In the genomic region with DNA sequence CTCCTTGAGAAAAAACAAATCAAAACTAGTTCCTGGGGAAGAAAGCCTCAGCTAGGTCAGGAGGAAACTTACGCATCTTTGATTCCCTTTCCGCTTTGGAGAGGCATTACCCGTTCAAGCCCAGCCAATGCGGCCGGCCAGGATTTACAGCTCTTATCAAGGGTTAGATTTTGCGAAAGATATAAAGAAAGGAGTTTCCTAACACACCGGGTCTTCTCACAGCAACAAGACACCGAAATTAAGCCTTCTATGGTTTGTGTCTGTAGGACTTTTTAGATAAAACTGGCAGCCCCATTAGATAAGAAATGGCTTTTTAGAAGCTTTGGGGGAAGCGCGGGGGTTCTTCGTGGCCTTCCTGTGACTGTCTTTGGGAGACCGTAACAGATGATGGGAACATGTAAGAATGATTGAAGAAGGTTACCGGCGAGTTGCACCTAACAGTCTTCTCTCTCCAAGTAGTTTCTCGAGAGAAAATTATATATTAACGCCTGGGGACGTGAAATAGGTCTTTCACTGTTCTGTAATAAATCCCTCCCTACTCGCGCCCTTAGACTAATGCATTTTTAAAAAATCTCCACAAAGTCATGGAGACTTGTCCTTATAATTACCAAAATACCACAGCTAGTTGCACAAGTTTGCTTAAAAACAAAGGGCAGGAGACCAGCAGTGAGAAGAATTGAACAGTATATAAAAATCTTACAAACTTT, we compare ENCODE assay signal across 1 cellular context.
TF ChIP-seq lines count a peak whose summit lies in the region.

No MANE protein-coding gene starts in this region.

TF ChIP-seq in endothelial cell of umbilical vein, 7 proteins besides CTCF, POLR2A, EP300 and RAD21:
- TF ChIP-seq GATA2 (IDR thresholded peaks at IDR 0.05; ENCODE audit: insufficient read depth, insufficient read length, low read depth, low read length), result peak; percentile 74
- no peak for TF ChIP-seq POLR2AphosphoS5 (IDR thresholded peaks at IDR 0.05; ENCODE audit: insufficient read depth, low read depth, low read length)
TF ChIP-seq in endothelial cell of umbilical vein: peak in this region for 1.
